Comparison of ENCODE assay signal across 2 cellular contexts in genomic region chr10:89331487-89331886, GRCh38.
TF ChIP-seq lines count a peak whose summit lies in the region.

No MANE protein-coding gene starts in this region.

TF ChIP-seq in WTC11, 78 proteins besides CTCF, POLR2A, EP300 and RAD21:
- TF ChIP-seq ZNF121 (CRISPR knock-in tag; IDR thresholded peaks at IDR 0.05) = peak; percentile 76
TF ChIP-seq in WTC11: peak in this region for 1; not testable (repeated sequence) for 77.

TF ChIP-seq in HepG2, 621 proteins besides CTCF, POLR2A, EP300 and RAD21:
- TF ChIP-seq ZNF121 (CRISPR knock-in tag; IDR thresholded peaks at IDR 0.05) (peak; percentile 88), ZFP82 (CRISPR knock-in tag; IDR thresholded peaks at IDR 0.05; ENCODE audit: borderline replicate concordance) (peak; percentile 65; the same call in 1 of the 2 replicates), ZNF687 (CRISPR knock-in tag; IDR thresholded peaks at IDR 0.05) (0 out of 2 replicates have a peak, but pooled peaks have one; percentile 17)
